Comparison of ENCODE assay signal across 10 cellular contexts in the genomic region with DNA sequence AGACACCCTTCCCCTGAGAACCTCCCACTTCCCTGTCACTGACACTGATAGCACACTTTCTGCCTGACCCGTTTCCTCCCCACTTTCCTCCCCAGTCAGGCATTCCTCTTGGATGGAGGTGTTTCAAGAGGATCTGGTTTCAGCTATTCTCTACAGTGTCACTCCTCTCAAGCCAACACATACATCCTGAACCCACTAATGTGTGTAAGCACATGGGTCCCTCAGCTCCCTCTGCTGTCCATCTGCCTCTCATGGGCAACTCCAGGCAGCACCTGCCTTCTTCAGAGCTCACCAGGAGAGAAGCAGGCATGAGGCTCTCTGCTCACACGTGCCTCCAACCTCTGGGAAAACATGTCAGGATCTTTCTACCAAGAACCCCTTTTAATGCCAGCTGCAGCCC.
DNase-seq lines count a peak whose midpoint lies in the region; ATAC-seq and TF ChIP-seq lines count a peak whose summit lies in the region.
"Had no signal": no experiment of that assay in that cellular context is flagged by ENCODE, and none has a peak within 500 bp of the region (broad histone marks: within the 10 kb centered on the region; RNA-seq: fewer than 3 reads in every experiment).

No MANE protein-coding gene starts in this region.

- no peaks in the 10 kb centered on the region for H3K4me1 Mint-ChIP-seq in immature natural killer cell
- no peaks in the 10 kb centered on the region for H3K4me1 Mint-ChIP-seq in activated CD4-positive, alpha-beta T cell treated with anti-CD3 and anti-CD28 coated beads, Interleukin-2, amount 10 ng/mL, durations not matched to agents 7 days and 5 days

- no peaks in the 10 kb centered on the region for H3K4me1 ChIP-seq in cardiac muscle cell (ENCODE audit: low read depth)
- H3K4me1 ChIP-seq in upper lobe of right lung, result no peaks in the 10 kb centered on the region

- H3K9me3 Mint-ChIP-seq in immature natural killer cell, result peaks cover 0 to 10% (median 3%) of the 10 kb centered on the region in 6 donors
- no peaks in the 10 kb centered on the region for H3K9me3 Mint-ChIP-seq in activated CD4-positive, alpha-beta T cell treated with anti-CD3 and anti-CD28 coated beads, Interleukin-2, amount 10 ng/mL, durations not matched to agents 7 days and 5 days
- H3K9me3 Mint-ChIP-seq: activated T-cell treated with anti-CD3 and anti-CD28 coated beads, Interleukin-2, amount 50 U/mL, for 72 hours had no signal

- TF ChIP-seq CTCF in cardiac muscle cell (IDR thresholded peaks at IDR 0.05; ENCODE audit: low read depth, low read length), result peak; percentile 18
- TF ChIP-seq CTCF in WERI-Rb-1 (IDR thresholded peaks at IDR 0.05; ENCODE audit: low read depth, low read length), result peak; percentile 69
- no peak for TF ChIP-seq CTCF in upper lobe of right lung (IDR thresholded peaks at IDR 0.05)

- no peak overlapping the region for H3K4me3 Mint-ChIP-seq in immature natural killer cell
- H3K4me3 Mint-ChIP-seq in activated CD4-positive, alpha-beta T cell treated with anti-CD3 and anti-CD28 coated beads, Interleukin-2, amount 10 ng/mL, durations not matched to agents 7 days and 5 days, result no peak overlapping the region
- H3K4me3 Mint-ChIP-seq: activated T-cell treated with anti-CD3 and anti-CD28 coated beads, Interleukin-2, amount 50 U/mL, for 72 hours had no signal

- H3K27ac ChIP-seq in cardiac muscle cell (no peak overlapping the region), WERI-Rb-1 (no peak overlapping the region), upper lobe of right lung (no peak overlapping the region)
- H3K27ac ChIP-seq: ovary had no signal

- H3K9me3 ChIP-seq in cardiac muscle cell (ENCODE audit: low read depth) (no peaks in the 10 kb centered on the region), WERI-Rb-1 (ENCODE audit: severe bottlenecking) (no peaks in the 10 kb centered on the region), upper lobe of right lung (no peaks in the 10 kb centered on the region)
- H3K9me3 ChIP-seq: ovary had no signal

- intact Hi-C loops in Right ventricle myocardium inferior (cut with DNase I), result no loop called here
- intact Hi-C loops in upper lobe of right lung (cut with DNase I), result no loop called here

- H3K27me3 Mint-ChIP-seq in immature natural killer cell (ENCODE audit: low read depth in 3 of 3), result no peaks in the 10 kb centered on the region
- H3K27me3 Mint-ChIP-seq in activated CD4-positive, alpha-beta T cell treated with anti-CD3 and anti-CD28 coated beads, Interleukin-2, amount 10 ng/mL, durations not matched to agents 7 days and 5 days, result no peaks in the 10 kb centered on the region

- ATAC-seq in Right ventricle myocardium inferior (no peak), HG02981 (IDR thresholded peaks at IDR 0.05; ENCODE audit: unreplicated experiment) (peak; percentile 67), upper lobe of right lung (peak; percentile 33)

- H3K36me3 ChIP-seq in cardiac muscle cell (no peaks in the 10 kb centered on the region), WERI-Rb-1 (no peaks in the 10 kb centered on the region), upper lobe of right lung (no peaks in the 10 kb centered on the region)
- H3K36me3 ChIP-seq: ovary had no signal

- H3K27me3 ChIP-seq in cardiac muscle cell (no peaks in the 10 kb centered on the region), WERI-Rb-1 (ENCODE audit: insufficient read depth, low read depth, severe bottlenecking) (no peaks in the 10 kb centered on the region), upper lobe of right lung (no peaks in the 10 kb centered on the region)
- H3K27me3 ChIP-seq: ovary had no signal

- H3K4me3 ChIP-seq in cardiac muscle cell, result no peak overlapping the region
- no peak overlapping the region for H3K4me3 ChIP-seq in WERI-Rb-1 (ENCODE audit: low read depth, low read length)
- H3K4me3 ChIP-seq in upper lobe of right lung, result no peak overlapping the region
- H3K4me3 ChIP-seq: ovary had no signal

- POLR2A ChIA-PET in activated CD4-positive, alpha-beta T cell treated with anti-CD3 and anti-CD28 coated beads, Interleukin-2, amount 10 ng/mL, durations not matched to agents 7 days and 5 days (lab: Charles Lee), result no interaction called here

- no peaks in the 10 kb centered on the region for H3K36me3 Mint-ChIP-seq in immature natural killer cell
- H3K36me3 Mint-ChIP-seq in activated CD4-positive, alpha-beta T cell treated with anti-CD3 and anti-CD28 coated beads, Interleukin-2, amount 10 ng/mL, durations not matched to agents 7 days and 5 days (ENCODE audit: low read depth), result no peaks in the 10 kb centered on the region

- no peak overlapping the region for H3K27ac Mint-ChIP-seq in immature natural killer cell
- no peak overlapping the region for H3K27ac Mint-ChIP-seq in activated CD4-positive, alpha-beta T cell treated with anti-CD3 and anti-CD28 coated beads, Interleukin-2, amount 10 ng/mL, durations not matched to agents 7 days and 5 days
- H3K27ac Mint-ChIP-seq: activated T-cell treated with anti-CD3 and anti-CD28 coated beads, Interleukin-2, amount 50 U/mL, for 72 hours had no signal

- CTCF ChIA-PET in activated CD4-positive, alpha-beta T cell treated with anti-CD3 and anti-CD28 coated beads, Interleukin-2, amount 10 ng/mL, durations not matched to agents 7 days and 5 days (lab: Charles Lee), result no interaction called here

- DNase-seq in cardiac muscle cell (ENCODE audit: low read depth in 1 of 2, low spot score in 1 of 2), result peak; percentile 10 to 11
- no peak for DNase-seq in Right ventricle myocardium inferior (ENCODE audit: missing footprints)
- DNase-seq in WERI-Rb-1, result peak; percentile 61
- DNase-seq in upper lobe of right lung, result no peak
- DNase-seq in NCI-H1105 treated with DMSO at 0.1 percent for 48 hours (lab: John Stamatoyannopoulos, UW), result no peak
- no peak for DNase-seq in immature natural killer cell
- no peak for DNase-seq in activated CD4-positive, alpha-beta T cell treated with anti-CD3 and anti-CD28 coated beads, Interleukin-2, amount 10 ng/mL, durations not matched to agents 7 days and 5 days
- DNase-seq: activated T-cell treated with anti-CD3 and anti-CD28 coated beads, Interleukin-2, amount 50 U/mL, for 72 hours; ovary had no signal

Comparison
In these comparisons a context has a peak if more than half of its experiments do, and no peak if none do; other contexts are left out.
1. DNase-seq: peak in cardiac muscle cell (2 of 2) and WERI-Rb-1 (single experiment); none in Right ventricle myocardium inferior (single experiment), upper lobe of right lung (single experiment), NCI-H1105 treated with DMSO at 0.1 percent for 48 hours (single experiment), immature natural killer cell (0 of 3) and activated CD4-positive, alpha-beta T cell treated with anti-CD3 and anti-CD28 coated beads, Interleukin-2, amount 10 ng/mL, durations not matched to agents 7 days and 5 days (single experiment).